In genomic region chr20:38127011-38127621, GRCh38 we compare ENCODE assay signal across 8 cellular contexts. TPM values are rescaled to one million over a fixed set of nuclear protein-coding genes. Genes with fewer than 3 reads are reported as not detected.
DNase-seq lines count a peak whose midpoint lies in the region; ATAC-seq and TF ChIP-seq lines count a peak whose summit lies in the region.

No MANE protein-coding gene starts in this region.

- no peaks in the 10 kb centered on the region for H3K9me3 ChIP-seq in colonic mucosa

- peak overlapping the region; percentile 60 for H3K27ac ChIP-seq in colonic mucosa

- intact Hi-C loops in colonic mucosa (cut with DNase I) = no loop called here

- DNase-seq in ACHN (peak; percentile 76), NCI-H1694 treated with DMSO at 0.1 percent for 48 hours (lab: John Stamatoyannopoulos, UW) (peak; percentile 66), colonic mucosa (no peak), mesenteric fat pad (ENCODE audit: low spot score) (peak; percentile 74), NCI-H1105 (lab: John Stamatoyannopoulos, UW) (no peak), cerebellar nuclear complex (lab: John Stamatoyannopoulos, UW) (no peak)
- no peak for DNase-seq in activated CD8-positive, alpha-beta memory T cell treated with anti-CD3 and anti-CD28 coated beads for 24 hours

- peaks cover 7% of the 10 kb centered on the region for H3K4me1 ChIP-seq in colonic mucosa

- no peak overlapping the region for H3K4me3 ChIP-seq in colonic mucosa

- ATAC-seq in GM19351 (IDR thresholded peaks at IDR 0.05; ENCODE audit: unreplicated experiment) = no peak

- TF ChIP-seq CTCF in colonic mucosa (IDR thresholded peaks at IDR 0.05) = no peak

- in situ Hi-C loops in ACHN (cut with HindIII; ENCODE audit: low pct_ligation_motif_present, low pct_unique_long_range_greater_than_20kb, low sequenced_read_pairs) = no loop called here

- H3K36me3 ChIP-seq in colonic mucosa = no peaks in the 10 kb centered on the region

- no peak overlapping the region for H3K9ac ChIP-seq in colonic mucosa (ENCODE audit: low read depth in 2 of 2, low read length in 2 of 2)

- H3K27me3 ChIP-seq in colonic mucosa = no peaks in the 10 kb centered on the region

RNA-seq across cellular contexts. Expression of gene TGM2, which starts 38.0 kb away (rescaled TPM):
- 10 to 100 TPM; 14.5 to 32.8 TPM for total RNA-seq in colonic mucosa
- 131 TPM for total RNA-seq in mesenteric fat pad

Comparison
In these comparisons a context has a peak if more than half of its experiments do, and no peak if none do; other contexts are left out.
1. DNase-seq: peak in ACHN (single experiment), NCI-H1694 treated with DMSO at 0.1 percent for 48 hours (single experiment) and mesenteric fat pad (single experiment); none in colonic mucosa (single experiment), NCI-H1105 (single experiment), cerebellar nuclear complex (0 of 2) and activated CD8-positive, alpha-beta memory T cell treated with anti-CD3 and anti-CD28 coated beads for 24 hours (single experiment).